24 cellular contexts compared by ENCODE assay signal in the genomic region with DNA sequence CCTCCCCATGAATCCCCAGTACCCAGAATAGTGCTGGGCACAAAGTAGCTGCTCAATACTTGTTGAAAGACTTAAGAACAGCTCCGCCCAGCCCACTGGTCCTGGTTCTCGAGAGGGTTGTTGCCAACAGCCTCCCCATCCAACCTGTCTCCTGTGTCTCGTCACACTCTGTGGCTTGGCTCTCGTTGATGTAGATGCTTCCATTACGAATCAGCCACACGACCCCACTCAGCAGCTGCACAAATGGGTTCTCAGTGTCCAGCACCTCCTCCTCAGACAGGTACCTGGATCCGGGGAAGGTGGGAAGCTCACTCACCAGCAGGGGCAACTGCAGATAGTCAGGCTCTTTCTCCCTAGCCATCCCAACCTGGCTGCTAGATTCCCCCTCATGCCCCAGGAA. TPM values are rescaled to one million over a fixed set of nuclear protein-coding genes. Genes with fewer than 3 reads are reported as not detected.
DNase-seq lines count a peak whose midpoint lies in the region; ATAC-seq and TF ChIP-seq lines count a peak whose summit lies in the region.
"Had no signal": no experiment of that assay in that cellular context is flagged by ENCODE, and none has a peak within 500 bp of the region (broad histone marks: within the 10 kb centered on the region; RNA-seq: fewer than 3 reads in every experiment).

No MANE protein-coding gene starts in this region.

- no peaks in the 10 kb centered on the region for H3K9me3 Mint-ChIP-seq in activated naive CD8-positive, alpha-beta T cell (ENCODE audit: low read depth)
- no peaks in the 10 kb centered on the region for H3K9me3 Mint-ChIP-seq in activated naive CD8-positive, alpha-beta T cell treated with anti-CD3 and anti-CD28 coated beads, Interleukin-2, amount 50 U/mL, for 24 hours
- no peaks in the 10 kb centered on the region for H3K9me3 Mint-ChIP-seq in activated B cell treated with CpG ODN at 0.5 μM for 24 hours
- no peaks in the 10 kb centered on the region for H3K9me3 Mint-ChIP-seq in mesothelial cell of epicardium
- H3K9me3 Mint-ChIP-seq: activated naive CD8-positive, alpha-beta T cell treated with anti-CD3 and anti-CD28 coated beads, Interleukin-2, amount 10 ng/mL, durations not matched to agents 7 days and 5 days had no signal

- DNase-seq in activated naive CD8-positive, alpha-beta T cell treated with anti-CD3 and anti-CD28 coated beads, Interleukin-2, amount 50 U/mL, for 24 hours = no peak
- no peak for DNase-seq in activated B cell treated with CpG ODN at 0.5 μM for 24 hours
- DNase-seq in mesothelial cell of epicardium (ENCODE audit: low spot score in 2 of 2, unreplicated experiment in 2 of 2) = no peak
- DNase-seq in aorta = peak; percentile 20 to 26
- no peak for DNase-seq in vagina (ENCODE audit: extremely low spot score in 2 of 2)
- no peak for DNase-seq in hepatocyte (ENCODE audit: low spot score)
- DNase-seq: activated CD4-positive, alpha-beta T cell treated with anti-CD3 and anti-CD28 coated beads for 48 hours; activated naive CD8-positive, alpha-beta T cell treated with anti-CD3 and anti-CD28 coated beads, Interleukin-2, amount 10 ng/mL, durations not matched to agents 7 days and 5 days; activated T-cell treated with anti-CD3 and anti-CD28 coated beads for 4 hours; DMS53; effector memory CD4-positive, alpha-beta T cell; GF-D8; mammary epithelial cell; NCI-H1105 treated with DMSO at 0.1 percent for 48 hours; NCI-H2081; PC-9; SHP77; sigmoid colon; uterus had no signal

- TF ChIP-seq CTCF in activated B cell treated with CpG ODN at 0.5 μM for 24 hours (IDR thresholded peaks at IDR 0.05) = no peak
- TF ChIP-seq CTCF in mesothelial cell of epicardium (IDR thresholded peaks at IDR 0.05; ENCODE audit: unreplicated experiment) = no peak
- no peak for TF ChIP-seq CTCF in vagina (IDR thresholded peaks at IDR 0.05)
- TF ChIP-seq CTCF in hepatocyte (IDR thresholded peaks at IDR 0.05; ENCODE audit: poor library complexity) = no peak

- peak overlapping the region; percentile 46 for H3K4me3 Mint-ChIP-seq in activated naive CD8-positive, alpha-beta T cell
- H3K4me3 Mint-ChIP-seq in activated naive CD8-positive, alpha-beta T cell treated with anti-CD3 and anti-CD28 coated beads, Interleukin-2, amount 50 U/mL, for 24 hours = no peak overlapping the region
- H3K4me3 Mint-ChIP-seq in activated B cell treated with CpG ODN at 0.5 μM for 24 hours (peak overlapping the region; percentile 56), mesothelial cell of epicardium (peak overlapping the region; percentile 57)

- TF ChIP-seq POLR2A in vagina (IDR thresholded peaks at IDR 0.05) = no peak

- no peaks in the 10 kb centered on the region for H4K20me1 ChIP-seq in hepatocyte (ENCODE audit: insufficient read depth, poor library complexity, severe bottlenecking)

- no peak overlapping the region for H3K27ac ChIP-seq in aorta (ENCODE audit: low read depth in 1 of 2, low read length in 2 of 2)
- no peak overlapping the region for H3K27ac ChIP-seq in vagina
- H3K27ac ChIP-seq in hepatocyte = no peak overlapping the region
- H3K27ac ChIP-seq: PC-9, sigmoid colon, uterus had no signal

- no peaks in the 10 kb centered on the region for H3K36me3 ChIP-seq in aorta (ENCODE audit: control insufficient read depth in 1 of 2, insufficient read depth in 2 of 2, low read length in 1 of 2)
- peaks cover 0 to 5% of the 10 kb centered on the region in 2 donors for H3K36me3 ChIP-seq in vagina
- no peaks in the 10 kb centered on the region for H3K36me3 ChIP-seq in hepatocyte (replicated peaks; ENCODE audit: insufficient read depth, low read depth)
- H3K36me3 ChIP-seq: HAP-1, uterus had no signal

- H3K4me1 ChIP-seq in aorta (ENCODE audit: control insufficient read depth in 1 of 2, insufficient read depth in 2 of 2, low read length in 2 of 2) (no peaks in the 10 kb centered on the region), vagina (peaks cover 20% of the 10 kb centered on the region), hepatocyte (ENCODE audit: insufficient read depth) (peaks cover 6% of the 10 kb centered on the region)

- H3K9me3 ChIP-seq in aorta (ENCODE audit: control insufficient read depth, low read length) (no peaks in the 10 kb centered on the region), vagina (no peaks in the 10 kb centered on the region), hepatocyte (ENCODE audit: low read depth) (no peaks in the 10 kb centered on the region)
- H3K9me3 ChIP-seq: HAP-1, sigmoid colon, uterus had no signal

- no peaks in the 10 kb centered on the region for H3K36me3 Mint-ChIP-seq in activated naive CD8-positive, alpha-beta T cell
- H3K36me3 Mint-ChIP-seq in activated naive CD8-positive, alpha-beta T cell treated with anti-CD3 and anti-CD28 coated beads, Interleukin-2, amount 50 U/mL, for 24 hours (ENCODE audit: low read depth) = peaks cover 2% of the 10 kb centered on the region
- peaks cover 29% of the 10 kb centered on the region for H3K36me3 Mint-ChIP-seq in activated B cell treated with CpG ODN at 0.5 μM for 24 hours (ENCODE audit: low read depth)
- H3K36me3 Mint-ChIP-seq in mesothelial cell of epicardium = no peaks in the 10 kb centered on the region
- H3K36me3 Mint-ChIP-seq: activated naive CD8-positive, alpha-beta T cell treated with anti-CD3 and anti-CD28 coated beads, Interleukin-2, amount 10 ng/mL, durations not matched to agents 7 days and 5 days had no signal

- H3K4me1 Mint-ChIP-seq in activated naive CD8-positive, alpha-beta T cell (ENCODE audit: low read depth) = peaks cover 19% of the 10 kb centered on the region
- H3K4me1 Mint-ChIP-seq in activated naive CD8-positive, alpha-beta T cell treated with anti-CD3 and anti-CD28 coated beads, Interleukin-2, amount 50 U/mL, for 24 hours = peaks cover 17% of the 10 kb centered on the region
- H3K4me1 Mint-ChIP-seq in activated B cell treated with CpG ODN at 0.5 μM for 24 hours (peaks cover 18% of the 10 kb centered on the region), mesothelial cell of epicardium (peaks cover 13% of the 10 kb centered on the region)

- H3K27me3 ChIP-seq in aorta (ENCODE audit: control insufficient read depth in 1 of 2, insufficient read depth in 2 of 2, low read length in 1 of 2) (no peaks in the 10 kb centered on the region), vagina (no peaks in the 10 kb centered on the region), hepatocyte (no peaks in the 10 kb centered on the region)
- H3K27me3 ChIP-seq: sigmoid colon, uterus had no signal

- no peak overlapping the region for H3K27ac Mint-ChIP-seq in activated naive CD8-positive, alpha-beta T cell
- H3K27ac Mint-ChIP-seq in activated naive CD8-positive, alpha-beta T cell treated with anti-CD3 and anti-CD28 coated beads, Interleukin-2, amount 50 U/mL, for 24 hours = no peak overlapping the region
- H3K27ac Mint-ChIP-seq in activated B cell treated with CpG ODN at 0.5 μM for 24 hours (no peak overlapping the region), mesothelial cell of epicardium (no peak overlapping the region)
- H3K27ac Mint-ChIP-seq: activated naive CD8-positive, alpha-beta T cell treated with anti-CD3 and anti-CD28 coated beads, Interleukin-2, amount 10 ng/mL, durations not matched to agents 7 days and 5 days had no signal

- peaks cover 8% of the 10 kb centered on the region for H3K79me2 ChIP-seq in hepatocyte

- CTCF ChIA-PET in activated B cell treated with CpG ODN at 0.5 μM for 24 hours (lab: Charles Lee) = no interaction called here

- no peaks in the 10 kb centered on the region for H3K9me2 ChIP-seq in hepatocyte (replicated peaks; ENCODE audit: insufficient read depth)

- no peak overlapping the region for H3K4me2 ChIP-seq in hepatocyte

- H3K27me3 Mint-ChIP-seq in activated naive CD8-positive, alpha-beta T cell = no peaks in the 10 kb centered on the region
- no peaks in the 10 kb centered on the region for H3K27me3 Mint-ChIP-seq in activated naive CD8-positive, alpha-beta T cell treated with anti-CD3 and anti-CD28 coated beads, Interleukin-2, amount 50 U/mL, for 24 hours
- no peaks in the 10 kb centered on the region for H3K27me3 Mint-ChIP-seq in activated B cell treated with CpG ODN at 0.5 μM for 24 hours
- peaks cover under 1% of the 10 kb centered on the region for H3K27me3 Mint-ChIP-seq in mesothelial cell of epicardium (ENCODE audit: low read depth)
- H3K27me3 Mint-ChIP-seq: activated naive CD8-positive, alpha-beta T cell treated with anti-CD3 and anti-CD28 coated beads, Interleukin-2, amount 10 ng/mL, durations not matched to agents 7 days and 5 days had no signal

- ATAC-seq in activated naive CD8-positive, alpha-beta T cell treated with anti-CD3 and anti-CD28 coated beads, Interleukin-2, amount 50 U/mL, for 24 hours = no peak
- ATAC-seq in activated B cell treated with CpG ODN at 0.5 μM for 24 hours (ENCODE audit: low read depth) (no peak), aorta (ENCODE audit: low FRiP score) (no peak)
- ATAC-seq: esophagus mucosa had no signal

- WGBS in aorta, 2 donors = 87 to 88% methylated on average over 7 of the region's 7 CpGs
- 88% methylated on average over 7 of the region's 7 CpGs for WGBS in hepatocyte (ENCODE audit: low lambda C conversion rate, missing lambda C conversion rate)

- POLR2A ChIA-PET in activated B cell treated with CpG ODN at 0.5 μM for 24 hours (lab: Charles Lee) = interaction anchor here (0.7 kb wide), 1 partner anchor 13 kb away, joined by 10 read pairs; no protein-coding TSS in a partner anchor

- H2AFZ ChIP-seq in hepatocyte = no peak overlapping the region
- H2AFZ ChIP-seq: PC-9 had no signal

- H3K4me3 ChIP-seq in aorta (ENCODE audit: low read length in 2 of 2) (no peak overlapping the region), vagina (no peak overlapping the region), hepatocyte (no peak overlapping the region)
- H3K4me3 ChIP-seq: HAP-1, PC-9, sigmoid colon, uterus had no signal

- intact Hi-C loops in activated B cell treated with CpG ODN at 0.5 μM for 24 hours (cut with micrococcal nuclease) = loop anchor here (5.0 kb wide), 2 partner anchors 54 to 524 kb away; no protein-coding TSS in a partner anchor
- intact Hi-C loops in aorta (cut with DNase I) = loop anchor here in 1 of 2 donors (5.0 kb wide), 1 partner anchor 184 kb away; a partner anchor contains a TSS
- intact Hi-C loops in vagina (cut with DNase I) = no loop called here

RNA-seq across cellular contexts. Expression of a gene that starts 2.1 kb away (rescaled TPM):
- total RNA-seq in activated B cell treated with CpG ODN at 0.5 μM for 24 hours (23.8 and 24.2 TPM in 2 replicates), mesothelial cell of epicardium (12.6 to 16.9 TPM (median 15.6 TPM) in 3 replicates), aorta (10 to 100 TPM in 1 of 2 donors, 1 to 10 TPM in 1; 5.4 to 10.9 TPM), vagina (9.8 TPM), hepatocyte (30.5 and 32.2 TPM in 2 replicates)
- polyA plus RNA-seq in aorta (1 to 10 TPM; 4.0 to 9.7 TPM), hepatocyte (33.7 and 35.7 TPM in 2 replicates)

RNA-seq across cellular contexts. Expression of a gene that starts 34.2 kb away (rescaled TPM):
- total RNA-seq in activated B cell treated with CpG ODN at 0.5 μM for 24 hours (not detected in 2 replicates), mesothelial cell of epicardium (0.20 to 0.87 TPM (median 0.55 TPM) in 3 replicates), aorta (10 to 100 TPM; 13.3 to 31.6 TPM), vagina (4.4 TPM), hepatocyte (1.1 and 4.5 TPM in 2 replicates)
- polyA plus RNA-seq in aorta (1 to 10 TPM; 1.9 to 4.0 TPM), hepatocyte (2.0 and 3.8 TPM in 2 replicates)
- total RNA-seq: activated naive CD8-positive, alpha-beta T cell treated with anti-CD3 and anti-CD28 coated beads, Interleukin-2, amount 10 ng/mL, durations not matched to agents 7 days and 5 days; chondrocyte; mammary epithelial cell; PC-9 had no signal
- polyA plus RNA-seq: keratinocyte, mammary epithelial cell had no signal

RNA-seq across cellular contexts. Expression of a gene that starts 40.0 kb away (rescaled TPM):
- total RNA-seq in activated B cell treated with CpG ODN at 0.5 μM for 24 hours = 25.8 and 28.2 TPM in 2 replicates
- 18.0 to 21.3 TPM (median 19.4 TPM) in 3 replicates for total RNA-seq in mesothelial cell of epicardium
- 10 to 100 TPM in 1 of 2 donors, 1 to 10 TPM in 1; 9.5 to 15.6 TPM for total RNA-seq in aorta
- 1 to 10 TPM; 1.9 to 9.5 TPM for polyA plus RNA-seq in aorta
- 22.8 TPM for total RNA-seq in vagina
- total RNA-seq in hepatocyte = 37.9 and 63.6 TPM in 2 replicates
- 45.5 and 51.9 TPM in 2 replicates for polyA plus RNA-seq in hepatocyte

Comparison
In these comparisons a context has a peak if more than half of its experiments do, and no peak if none do; other contexts are left out.
1. DNase-seq: peak in aorta (2 of 2); none in activated naive CD8-positive, alpha-beta T cell treated with anti-CD3 and anti-CD28 coated beads, Interleukin-2, amount 50 U/mL, for 24 hours (single experiment), activated B cell treated with CpG ODN at 0.5 μM for 24 hours (single experiment), mesothelial cell of epicardium (0 of 2), vagina (0 of 2) and hepatocyte (single experiment).